ENCODE assay signal across 18 cellular contexts in genomic region chr13:113483504-113484287, GRCh38. TPM values are rescaled to one million over a fixed set of nuclear protein-coding genes. Genes with fewer than 3 reads are reported as not detected.
DNase-seq lines count a peak whose midpoint lies in the region; ATAC-seq, FAIRE-seq and TF ChIP-seq lines count a peak whose summit lies in the region.
"Had no signal": no experiment of that assay in that cellular context is flagged by ENCODE, and none has a peak within 500 bp of the region (broad histone marks: within the 10 kb centered on the region; RNA-seq: fewer than 3 reads in every experiment).

No MANE protein-coding gene starts in this region.

- no peak overlapping the region for H3K4me3 ChIP-seq in small intestine (ENCODE audit: low read depth in 1 of 2, low read length in 2 of 2)
- H3K4me3 ChIP-seq: HAP-1, left lung had no signal

- H3K9me3 Mint-ChIP-seq in activated T-helper 17 cell treated with anti-CD3 and anti-CD28 coated beads, Interleukin-2, amount 50 U/mL, for 72 hours = no peaks in the 10 kb centered on the region
- H3K9me3 Mint-ChIP-seq in nephron progenitor cell = no peaks in the 10 kb centered on the region
- H3K9me3 Mint-ChIP-seq: activated CD4-positive, alpha-beta T cell treated with anti-CD3 and anti-CD28 coated beads, Interleukin-2, amount 10 ng/mL, durations not matched to agents 24 days and 14 days had no signal

- H3K36me3 ChIP-seq in small intestine (ENCODE audit: control insufficient read depth in 2 of 2, insufficient read depth in 2 of 2, low read length in 2 of 2) = peaks cover 0 to 7% of the 10 kb centered on the region in 2 donors

- H3K27me3 ChIP-seq in small intestine (ENCODE audit: control insufficient read depth in 2 of 2, insufficient read depth in 2 of 2, low read length in 2 of 2) = no peaks in the 10 kb centered on the region
- H3K27me3 ChIP-seq: brain microvascular endothelial cell, left lung had no signal

- peak overlapping the region; percentile 50 for H3K27ac Mint-ChIP-seq in activated T-helper 17 cell treated with anti-CD3 and anti-CD28 coated beads, Interleukin-2, amount 50 U/mL, for 72 hours
- peak overlapping the region; percentile 81 for H3K27ac Mint-ChIP-seq in nephron progenitor cell
- H3K27ac Mint-ChIP-seq: activated CD4-positive, alpha-beta T cell treated with anti-CD3 and anti-CD28 coated beads, Interleukin-2, amount 10 ng/mL, durations not matched to agents 24 days and 14 days had no signal

- WGBS in small intestine, 3 donors = 77 to 87% (median 84%) methylated on average over 36 of the region's 36 CpGs

- DNase-seq in glomerular visceral epithelial cell (ENCODE audit: extremely low spot score) (peak; percentile 37), nephron progenitor cell (no peak), small intestine (peak; percentile 42), left colon (no peak)
- DNase-seq in stimulated activated CD8-positive, alpha-beta memory T cell treated with anti-CD3 and anti-CD28 coated beads, Interleukin-4, amount 100 ng/mL, for 48 hours = no peak
- DNase-seq: activated CD4-positive, alpha-beta T cell treated with anti-CD3 and anti-CD28 coated beads, Interleukin-2, amount 10 ng/mL, durations not matched to agents 24 days and 14 days; activated naive CD4-positive, alpha-beta T cell treated with anti-CD3 and anti-CD28 coated beads, Interleukin-2, amount 50 U/mL, for 16 hours; brain microvascular endothelial cell; Karpas-422; left lung; NCI-H1105; NCI-H774 had no signal

- H3K36me3 Mint-ChIP-seq in activated T-helper 17 cell treated with anti-CD3 and anti-CD28 coated beads, Interleukin-2, amount 50 U/mL, for 72 hours (ENCODE audit: low read depth) = peaks cover 47% of the 10 kb centered on the region
- peaks cover 21% of the 10 kb centered on the region for H3K36me3 Mint-ChIP-seq in nephron progenitor cell (ENCODE audit: low read depth)

- no peak for ATAC-seq in activated T-helper 17 cell treated with anti-CD3 and anti-CD28 coated beads, Interleukin-2, amount 50 U/mL, for 72 hours (replicated peaks)
- ATAC-seq in left colon (no peak), esophagus mucosa (no peak)
- ATAC-seq: left lung, Panc1, SK-N-SH treated with all-trans-retinoic acid at 6 μM for 48 hours had no signal

- no peaks in the 10 kb centered on the region for H3K9me3 ChIP-seq in small intestine (ENCODE audit: control insufficient read depth, low read depth)
- H3K9me3 ChIP-seq: HAP-1, left lung had no signal

- FAIRE-seq in small intestine (lab: Jason Lieb, UNC) = no peak

- H3K4me1 ChIP-seq in small intestine (ENCODE audit: control insufficient read depth in 2 of 2, insufficient read depth in 1 of 2, low read depth in 1 of 2, low read length in 1 of 2) = no peaks in the 10 kb centered on the region
- H3K4me1 ChIP-seq: parathyroid adenoma had no signal

- H3K4me3 Mint-ChIP-seq in activated T-helper 17 cell treated with anti-CD3 and anti-CD28 coated beads, Interleukin-2, amount 50 U/mL, for 72 hours = no peak overlapping the region
- H3K4me3 Mint-ChIP-seq in nephron progenitor cell = no peak overlapping the region
- H3K4me3 Mint-ChIP-seq: activated CD4-positive, alpha-beta T cell treated with anti-CD3 and anti-CD28 coated beads, Interleukin-2, amount 10 ng/mL, durations not matched to agents 24 days and 14 days had no signal

- no peak overlapping the region for H3K27ac ChIP-seq in small intestine (ENCODE audit: low read depth in 1 of 2, low read length in 1 of 2)
- H3K27ac ChIP-seq: brain microvascular endothelial cell, left lung, parathyroid adenoma had no signal

- no peaks in the 10 kb centered on the region for H3K27me3 Mint-ChIP-seq in activated T-helper 17 cell treated with anti-CD3 and anti-CD28 coated beads, Interleukin-2, amount 50 U/mL, for 72 hours
- H3K27me3 Mint-ChIP-seq in nephron progenitor cell (ENCODE audit: low read depth, poor library complexity) = no peaks in the 10 kb centered on the region
- H3K27me3 Mint-ChIP-seq: activated CD4-positive, alpha-beta T cell treated with anti-CD3 and anti-CD28 coated beads, Interleukin-2, amount 10 ng/mL, durations not matched to agents 24 days and 14 days had no signal

- peaks cover 15% of the 10 kb centered on the region for H3K4me1 Mint-ChIP-seq in activated T-helper 17 cell treated with anti-CD3 and anti-CD28 coated beads, Interleukin-2, amount 50 U/mL, for 72 hours
- H3K4me1 Mint-ChIP-seq in nephron progenitor cell = peaks cover 48% of the 10 kb centered on the region

- intact Hi-C loops in left colon (cut with DNase I, micrococcal nuclease) = no loop called here

- TF ChIP-seq CTCF in nephron progenitor cell (IDR thresholded peaks at IDR 0.05) = no peak

RNA-seq across cellular contexts. Expression of gene DCUN1D2, which starts 6.8 kb away (rescaled TPM):
- 10 to 100 TPM; 18.5 to 24.4 TPM for total RNA-seq in activated T-helper 17 cell treated with anti-CD3 and anti-CD28 coated beads, Interleukin-2, amount 50 U/mL, for 72 hours
- 10 to 100 TPM in 2 of 3 donors, 1 to 10 TPM in 1; 7.3 to 19.2 (median 14.6) TPM for polyA plus RNA-seq in small intestine
- total RNA-seq in left colon (10 to 100 TPM; 18.2 to 22.7 TPM), esophagus mucosa (8.4 TPM)

RNA-seq across cellular contexts. Expression of gene ADPRHL1, which starts 30.4 kb away (rescaled TPM):
- total RNA-seq in activated T-helper 17 cell treated with anti-CD3 and anti-CD28 coated beads, Interleukin-2, amount 50 U/mL, for 72 hours = under 1 TPM; 0.40 to 0.69 TPM
- polyA plus RNA-seq in small intestine = 1 to 10 TPM; 3.0 to 7.2 (median 5.7) TPM
- 1 to 10 TPM; 4.0 to 7.8 TPM for total RNA-seq in left colon
- total RNA-seq in esophagus mucosa = 2.5 TPM

Comparison
In these comparisons a context has a peak if more than half of its experiments do, and no peak if none do; other contexts are left out.
1. DNase-seq: peak in glomerular visceral epithelial cell (single experiment) and small intestine (single experiment); none in nephron progenitor cell (single experiment), left colon (0 of 2) and stimulated activated CD8-positive, alpha-beta memory T cell treated with anti-CD3 and anti-CD28 coated beads, Interleukin-4, amount 100 ng/mL, for 48 hours (single experiment).